In genomic region chr7:55512635-55513034, GRCh38 we compare ENCODE assay signal across 1 cellular context.
TF ChIP-seq lines count a peak whose summit lies in the region.

No MANE protein-coding gene starts in this region.

TF ChIP-seq in GM23338, 12 proteins besides CTCF, POLR2A, EP300 and RAD21:
- no peak for TF ChIP-seq ZNF114 (CRISPR knock-in tag; IDR thresholded peaks at IDR 0.05)
